In genomic region chr1:146036990-146037646, GRCh38 we compare ENCODE assay signal across 1 cellular context.
A peak's percentile ranks its signal among the peaks of the same experiment; 100 is the strongest.
TF ChIP-seq lines count a peak whose summit lies in the region.

No MANE protein-coding gene starts in this region.

TF ChIP-seq in K562, 482 proteins besides CTCF, POLR2A, EP300 and RAD21 (continued from another document and continues in another):
- TF ChIP-seq MXD1 (CRISPR knock-in tag; IDR thresholded peaks at IDR 0.05; ENCODE audit: borderline replicate concordance, poor library complexity, severe bottlenecking) (no peak), HDAC1 (IDR thresholded peaks at IDR 0.05) (peak; percentile 29 to 93; a peak in 1 of 4 replicates), ZBTB9 (CRISPR knock-in tag; IDR thresholded peaks at IDR 0.05) (no peak), JUN (IDR thresholded peaks at IDR 0.05; ENCODE audit: borderline replicate concordance, low read depth, low read length) (peak; percentile 41; the same call in 1 of the 2 replicates), JUN (CRISPR knock-in tag; IDR thresholded peaks at IDR 0.05; ENCODE audit: borderline replicate concordance) (0 out of 2 replicates have a peak, but pooled peaks have one; percentile 46), RBFOX2 (IDR thresholded peaks at IDR 0.05; ENCODE audit: low read depth, low read length) (no peak), ZNF24 (IDR thresholded peaks at IDR 0.05) (peak; percentile 58; the same call in 1 of the 2 replicates), ZBTB11 (CRISPR knock-in tag; IDR thresholded peaks at IDR 0.05) (0 out of 6 replicates have a peak, but pooled peaks of 1 of the 3 experiments have one; percentile 22), ZNF197 (CRISPR knock-in tag; IDR thresholded peaks at IDR 0.05; ENCODE audit: low read depth) (no peak), SIN3B (IDR thresholded peaks at IDR 0.05; ENCODE audit: low read depth) (no peak), GABPB1 (CRISPR knock-in tag; IDR thresholded peaks at IDR 0.05) (no peak; the same call in 1 of the 2 replicates), TEAD1 (CRISPR knock-in tag; IDR thresholded peaks at IDR 0.05) (peak in 1 of 2 experiments; percentile 17; a peak in 1 of 4 replicates), JUNB (CRISPR knock-in tag; conservative IDR thresholded peaks at IDR 0.05) (0 out of 2 replicates have a peak, but pooled peaks have one; percentile 19), RFX1 (IDR thresholded peaks at IDR 0.05) (no peak; the same call in 1 of the 2 replicates), PCBP1 (IDR thresholded peaks at IDR 0.05; ENCODE audit: low read depth, low read length, poor library complexity, severe bottlenecking) (no peak), POLR2H (tag; IDR thresholded peaks at IDR 0.05; ENCODE audit: low read depth) (peak; percentile 100), ZNF347 (CRISPR knock-in tag; IDR thresholded peaks at IDR 0.05; ENCODE audit: low read depth) (no peak), NFIX (CRISPR knock-in tag; IDR thresholded peaks at IDR 0.05; ENCODE audit: low read depth) (no peak), MBD1 (CRISPR knock-in tag; IDR thresholded peaks at IDR 0.05) (no peak), ZNF449 (CRISPR knock-in tag; IDR thresholded peaks at IDR 0.05) (no peak), ZNF395 (CRISPR knock-in tag; IDR thresholded peaks at IDR 0.05) (0 out of 2 replicates have a peak, but pooled peaks have one; percentile 47), YY1 (IDR thresholded peaks at IDR 0.05; ENCODE audit: borderline replicate concordance in 1 of 3, control insufficient read depth in 1 of 3, extremely low read depth in 1 of 3, insufficient read depth in 3 of 3, insufficient read length in 1 of 3, insufficient replicate concordance in 2 of 3, low read depth in 1 of 3, low read length in 2 of 3) (peak in 1 of 3 experiments; percentile 10), ZBTB34 (CRISPR knock-in tag; IDR thresholded peaks at IDR 0.05) (no peak), ZNF146 (CRISPR knock-in tag; IDR thresholded peaks at IDR 0.05; ENCODE audit: unreplicated experiment) (no peak), SMAD2 (IDR thresholded peaks at IDR 0.05; ENCODE audit: low read depth, low read length) (no peak), ZNF518B (CRISPR knock-in tag; IDR thresholded peaks at IDR 0.05) (no peak), SIRT6 (IDR thresholded peaks at IDR 0.05; ENCODE audit: low read depth, low read length) (no peak), ZNF609 (CRISPR knock-in tag; IDR thresholded peaks at IDR 0.05; ENCODE audit: borderline replicate concordance) (no peak), ID3 (CRISPR knock-in tag; IDR thresholded peaks at IDR 0.05) (no peak), ID3 (tag; IDR thresholded peaks at IDR 0.05) (peak; percentile 57; the same call in 1 of the 2 replicates), LEF1 (IDR thresholded peaks at IDR 0.05) (no peak), PKNOX1 (IDR thresholded peaks at IDR 0.05) (no peak), ZNF76 (CRISPR knock-in tag; IDR thresholded peaks at IDR 0.05; ENCODE audit: borderline replicate concordance) (no peak), NFE2L1 (tag; IDR thresholded peaks at IDR 0.05; ENCODE audit: borderline replicate concordance, low read depth) (no peak)
